1 cellular context compared by ENCODE assay signal in genomic region chr12:103758310-103759089, GRCh38.
TF ChIP-seq lines count a peak whose summit lies in the region.

No MANE protein-coding gene starts in this region.

TF ChIP-seq in GM23338, 12 proteins besides CTCF, POLR2A, EP300 and RAD21 (continued from another document):
- TF ChIP-seq ZNF462 (CRISPR knock-in tag; IDR thresholded peaks at IDR 0.05) (no peak), ZNF114 (CRISPR knock-in tag; IDR thresholded peaks at IDR 0.05) (no peak), ZNF331 (CRISPR knock-in tag; IDR thresholded peaks at IDR 0.05; ENCODE audit: low read depth) (no peak)
